Comparison of ENCODE assay signal across 25 cellular contexts in the genomic region with DNA sequence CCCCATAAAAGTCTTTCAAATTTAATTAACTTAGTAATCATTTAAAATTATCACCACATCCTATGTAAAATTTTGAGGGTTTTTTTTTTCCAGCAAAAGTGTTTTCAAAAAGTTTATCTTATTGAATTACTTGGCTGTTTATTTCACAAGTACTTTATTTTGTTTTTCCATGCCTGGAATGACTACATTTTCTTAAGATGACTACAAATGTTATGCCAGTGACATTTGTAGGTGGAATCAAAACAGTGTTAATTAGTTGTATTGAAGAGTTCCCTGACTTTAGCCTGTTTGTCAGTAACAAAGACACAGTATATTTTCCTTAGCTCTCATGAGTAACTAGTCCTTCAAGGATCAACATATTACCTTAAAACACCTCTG.
"Had no signal": no experiment of that assay in that cellular context is flagged by ENCODE, and none has a peak within 500 bp of the region (broad histone marks: within the 10 kb centered on the region; RNA-seq: fewer than 3 reads in every experiment).

No MANE protein-coding gene starts in this region.

- H3K36me3 ChIP-seq: left ventricle myocardium inferior, transverse colon, uterus, WERI-Rb-1 had no signal

- H3K4me3 Mint-ChIP-seq: activated CD4-positive, alpha-beta T cell treated with anti-CD3 and anti-CD28 coated beads, Interleukin-2, amount 10 ng/mL, durations not matched to agents 7 days and 5 days; activated CD8-positive, alpha-beta memory T cell treated with anti-CD3 and anti-CD28 coated beads, Interleukin-2, amount 10 ng/mL, durations not matched to agents 7 days and 5 days; activated CD8-positive, alpha-beta T cell treated with anti-CD3 and anti-CD28 coated beads for 36 hours; activated naive CD4-positive, alpha-beta T cell treated with anti-CD3 and anti-CD28 coated beads, Interleukin-2, amount 50 U/mL, for 24 hours; brain; dendritic cell treated with granulocyte-macrophage colony-stimulating factor and Interleukin-4, amounts not matched to agents 40 ng/mL and 50 ng/mL, for 4 days; immature natural killer cell; naive B cell; neural crest cell; stimulated activated naive B cell treated with anti-CD40 and anti-IgM and Interleukin-4, amounts not matched to agents 10 μg/mL and 1 μg/mL and 100 μg/mL, for 72 hours; T-helper 2 cell treated with Interferon-gamma antibody and Interleukin-4, amounts not matched to agents 5 μg/mL and 100 μg/mL, for 36 hours had no signal

- H3K4me3 ChIP-seq: hepatocyte, left ventricle myocardium inferior, transverse colon, uterus had no signal

- H3K4me1 ChIP-seq: left ventricle myocardium inferior, transverse colon, uterus had no signal

- H3K36me3 Mint-ChIP-seq: activated CD8-positive, alpha-beta memory T cell treated with anti-CD3 and anti-CD28 coated beads, Interleukin-2, amount 10 ng/mL, durations not matched to agents 7 days and 5 days; activated naive CD4-positive, alpha-beta T cell treated with anti-CD3 and anti-CD28 coated beads, Interleukin-2, amount 50 U/mL, for 24 hours; brain; naive B cell; stimulated activated naive B cell treated with anti-CD40 and anti-IgM and Interleukin-4, amounts not matched to agents 10 μg/mL and 1 μg/mL and 100 μg/mL, for 72 hours had no signal

- H3K79me2 ChIP-seq: hepatocyte had no signal

- H2AFZ ChIP-seq: hepatocyte had no signal

- H3K9me3 ChIP-seq: left ventricle myocardium inferior, transverse colon, uterus had no signal

- H3K27ac Mint-ChIP-seq: activated CD4-positive, alpha-beta T cell treated with anti-CD3 and anti-CD28 coated beads, Interleukin-2, amount 10 ng/mL, durations not matched to agents 7 days and 5 days; activated CD8-positive, alpha-beta memory T cell treated with anti-CD3 and anti-CD28 coated beads, Interleukin-2, amount 10 ng/mL, durations not matched to agents 7 days and 5 days; activated CD8-positive, alpha-beta T cell treated with anti-CD3 and anti-CD28 coated beads for 36 hours; activated naive CD4-positive, alpha-beta T cell treated with anti-CD3 and anti-CD28 coated beads, Interleukin-2, amount 50 U/mL, for 24 hours; dendritic cell treated with granulocyte-macrophage colony-stimulating factor and Interleukin-4, amounts not matched to agents 40 ng/mL and 50 ng/mL, for 4 days; immature natural killer cell; stimulated activated naive B cell treated with anti-CD40 and anti-IgM and Interleukin-4, amounts not matched to agents 10 μg/mL and 1 μg/mL and 100 μg/mL, for 72 hours; T-helper 2 cell treated with Interferon-gamma antibody and Interleukin-4, amounts not matched to agents 5 μg/mL and 100 μg/mL, for 36 hours had no signal

- DNase-seq: activated CD4-positive, alpha-beta T cell treated with anti-CD3 and anti-CD28 coated beads, Interleukin-2, amount 10 ng/mL, durations not matched to agents 7 days and 5 days; activated CD4-positive, CD25-positive, alpha-beta regulatory T cell treated with anti-CD3 and anti-CD28 coated beads, Interleukin-2, amount 50 U/mL, for 72 hours; activated CD8-positive, alpha-beta memory T cell treated with anti-CD3 and anti-CD28 coated beads, Interleukin-2, amount 10 ng/mL, durations not matched to agents 7 days and 5 days; activated CD8-positive, alpha-beta T cell treated with anti-CD3 and anti-CD28 coated beads for 36 hours; activated gamma-delta T cell treated with Interleukin-2 at 50 U/mL for 16 hours; anterior cingulate cortex; effector CD4-positive, alpha-beta T cell; erythroblast; glutamatergic neuron; immature natural killer cell; left ventricle myocardium inferior; naive B cell; small intestine; stimulated activated CD4-positive, alpha-beta T cell treated with anti-CD3 and anti-CD28 coated beads, Interleukin-15, amount 100 ng/mL, for 24 hours; stimulated activated CD8-positive, alpha-beta memory T cell treated with anti-CD3 and anti-CD28 coated beads, Interleukin-4, amount 100 ng/mL, for 48 hours; transverse colon; uterus; WERI-Rb-1 had no signal

- H3K9me3 Mint-ChIP-seq: activated CD4-positive, alpha-beta T cell treated with anti-CD3 and anti-CD28 coated beads, Interleukin-2, amount 10 ng/mL, durations not matched to agents 7 days and 5 days; activated CD8-positive, alpha-beta T cell treated with anti-CD3 and anti-CD28 coated beads for 36 hours; activated naive CD4-positive, alpha-beta T cell treated with anti-CD3 and anti-CD28 coated beads, Interleukin-2, amount 50 U/mL, for 24 hours; dendritic cell treated with granulocyte-macrophage colony-stimulating factor and Interleukin-4, amounts not matched to agents 40 ng/mL and 50 ng/mL, for 4 days; neural crest cell; stimulated activated naive B cell treated with anti-CD40 and anti-IgM and Interleukin-4, amounts not matched to agents 10 μg/mL and 1 μg/mL and 100 μg/mL, for 72 hours; T-helper 2 cell treated with Interferon-gamma antibody and Interleukin-4, amounts not matched to agents 5 μg/mL and 100 μg/mL, for 36 hours had no signal

- ATAC-seq: activated CD8-positive, alpha-beta memory T cell treated with anti-CD3 and anti-CD28 coated beads, Interleukin-2, amount 10 ng/mL, durations not matched to agents 7 days and 5 days had no signal

- H3K27ac ChIP-seq: hepatocyte, left ventricle myocardium inferior, transverse colon, WERI-Rb-1 had no signal

- H3K27me3 Mint-ChIP-seq: activated CD4-positive, alpha-beta T cell treated with anti-CD3 and anti-CD28 coated beads, Interleukin-2, amount 10 ng/mL, durations not matched to agents 7 days and 5 days; activated CD8-positive, alpha-beta memory T cell treated with anti-CD3 and anti-CD28 coated beads, Interleukin-2, amount 10 ng/mL, durations not matched to agents 7 days and 5 days; activated CD8-positive, alpha-beta T cell treated with anti-CD3 and anti-CD28 coated beads for 36 hours; dendritic cell treated with granulocyte-macrophage colony-stimulating factor and Interleukin-4, amounts not matched to agents 40 ng/mL and 50 ng/mL, for 4 days; naive B cell had no signal

- H3K4me2 ChIP-seq: hepatocyte had no signal

- H3K4me1 Mint-ChIP-seq: activated CD4-positive, alpha-beta T cell treated with anti-CD3 and anti-CD28 coated beads, Interleukin-2, amount 10 ng/mL, durations not matched to agents 7 days and 5 days; activated CD8-positive, alpha-beta memory T cell treated with anti-CD3 and anti-CD28 coated beads, Interleukin-2, amount 10 ng/mL, durations not matched to agents 7 days and 5 days; activated naive CD4-positive, alpha-beta T cell treated with anti-CD3 and anti-CD28 coated beads, Interleukin-2, amount 50 U/mL, for 24 hours; immature natural killer cell; naive B cell had no signal

- H3K27me3 ChIP-seq: hepatocyte, transverse colon, uterus had no signal
